30 cellular contexts compared by ENCODE assay signal in the genomic region with DNA sequence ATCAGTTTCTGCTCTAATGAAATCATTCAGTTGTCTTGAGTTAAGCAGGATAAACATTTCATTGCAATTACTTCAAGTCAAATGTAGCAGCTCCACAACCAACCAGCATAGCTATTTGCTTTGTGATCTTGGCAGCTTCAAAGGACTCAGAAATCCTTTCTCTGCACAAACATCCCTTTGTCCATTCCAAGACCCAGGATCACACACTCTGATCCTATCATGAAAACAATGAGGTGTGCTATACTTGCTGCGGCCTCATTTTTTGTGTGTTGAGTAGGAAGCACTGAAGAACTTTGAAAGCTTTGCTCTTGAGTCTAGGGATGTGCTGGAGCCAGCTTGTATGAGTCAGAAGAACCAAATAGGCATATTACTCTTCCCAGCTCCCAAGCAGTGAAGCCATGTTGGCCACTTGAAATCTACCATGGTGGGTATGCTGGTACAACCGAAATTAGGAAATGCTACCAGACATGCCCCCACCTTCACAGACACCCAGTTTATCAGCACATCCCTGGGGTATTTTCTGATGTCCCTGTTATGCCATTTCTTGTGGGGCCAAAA.
DNase-seq lines count a peak whose midpoint lies in the region; ATAC-seq and TF ChIP-seq lines count a peak whose summit lies in the region.
"Had no signal": no experiment of that assay in that cellular context is flagged by ENCODE, and none has a peak within 500 bp of the region (broad histone marks: within the 10 kb centered on the region; RNA-seq: fewer than 3 reads in every experiment).

No MANE protein-coding gene starts in this region.

- H4K20me1 ChIP-seq in Loucy (ENCODE audit: insufficient read depth, low read length, poor library complexity, severe bottlenecking) = no peaks in the 10 kb centered on the region

- no peak for ATAC-seq in activated CD4-positive, alpha-beta T cell treated with anti-CD3 and anti-CD28 coated beads for 36 hours
- ATAC-seq in gastrocnemius medialis = peak; percentile 74 to 82
- no peak for ATAC-seq in activated CD8-positive, alpha-beta memory T cell treated with anti-CD3 and anti-CD28 coated beads, Interleukin-2, amount 10 ng/mL, durations not matched to agents 7 days and 5 days
- ATAC-seq: esophagus mucosa; heart left ventricle; stimulated activated naive B cell treated with anti-CD40 and anti-IgM and Interleukin-4, amounts not matched to agents 10 μg/mL and 1 μg/mL and 100 μg/mL, for 72 hours had no signal

- peak overlapping the region; percentile 85 for H3K9ac ChIP-seq in Loucy (ENCODE audit: low read depth, low read length, poor library complexity, severe bottlenecking)

- H3K4me3 ChIP-seq in Loucy (ENCODE audit: low read length, poor library complexity, severe bottlenecking) = no peak overlapping the region
- no peak overlapping the region for H3K4me3 ChIP-seq in gastrocnemius medialis
- no peak overlapping the region for H3K4me3 ChIP-seq in breast epithelium
- H3K4me3 ChIP-seq: heart left ventricle, left ventricle myocardium inferior, thoracic aorta had no signal

- in situ Hi-C loops in gastrocnemius medialis (cut with MboI; ENCODE audit: low sequenced_read_pairs in 4 of 4) = no loop called here

- H3K4me1 Mint-ChIP-seq in activated CD4-positive, alpha-beta T cell treated with anti-CD3 and anti-CD28 coated beads, Interleukin-2, amount 10 ng/mL, durations not matched to agents 7 days and 5 days = peaks cover 48% of the 10 kb centered on the region
- peaks cover 40% of the 10 kb centered on the region for H3K4me1 Mint-ChIP-seq in activated CD4-positive, alpha-beta T cell treated with anti-CD3 and anti-CD28 coated beads for 36 hours
- H3K4me1 Mint-ChIP-seq in activated CD8-positive, alpha-beta memory T cell treated with anti-CD3 and anti-CD28 coated beads, Interleukin-2, amount 10 ng/mL, durations not matched to agents 7 days and 5 days = peaks cover 28% of the 10 kb centered on the region
- H3K4me1 Mint-ChIP-seq: brain had no signal

- no peaks in the 10 kb centered on the region for H3K36me3 Mint-ChIP-seq in activated CD4-positive, alpha-beta T cell treated with anti-CD3 and anti-CD28 coated beads, Interleukin-2, amount 10 ng/mL, durations not matched to agents 7 days and 5 days (ENCODE audit: low read depth)
- H3K36me3 Mint-ChIP-seq in activated CD4-positive, alpha-beta T cell treated with anti-CD3 and anti-CD28 coated beads for 36 hours (ENCODE audit: low read depth) = no peaks in the 10 kb centered on the region
- no peaks in the 10 kb centered on the region for H3K36me3 Mint-ChIP-seq in activated CD8-positive, alpha-beta memory T cell treated with anti-CD3 and anti-CD28 coated beads, Interleukin-2, amount 10 ng/mL, durations not matched to agents 7 days and 5 days
- H3K36me3 Mint-ChIP-seq: brain; CD8-positive, alpha-beta memory T cell; stimulated activated naive B cell treated with anti-CD40 and anti-IgM and Interleukin-4, amounts not matched to agents 10 μg/mL and 1 μg/mL and 100 μg/mL, for 72 hours had no signal

- H3K4me3 Mint-ChIP-seq in activated CD4-positive, alpha-beta T cell treated with anti-CD3 and anti-CD28 coated beads, Interleukin-2, amount 10 ng/mL, durations not matched to agents 7 days and 5 days = no peak overlapping the region
- no peak overlapping the region for H3K4me3 Mint-ChIP-seq in activated CD4-positive, alpha-beta T cell treated with anti-CD3 and anti-CD28 coated beads for 36 hours
- H3K4me3 Mint-ChIP-seq in activated CD8-positive, alpha-beta memory T cell treated with anti-CD3 and anti-CD28 coated beads, Interleukin-2, amount 10 ng/mL, durations not matched to agents 7 days and 5 days = no peak overlapping the region
- H3K4me3 Mint-ChIP-seq: brain; H9; stimulated activated naive B cell treated with anti-CD40 and anti-IgM and Interleukin-4, amounts not matched to agents 10 μg/mL and 1 μg/mL and 100 μg/mL, for 72 hours had no signal

- H3K27ac Mint-ChIP-seq in activated CD4-positive, alpha-beta T cell treated with anti-CD3 and anti-CD28 coated beads, Interleukin-2, amount 10 ng/mL, durations not matched to agents 7 days and 5 days = peak overlapping the region; percentile 51
- H3K27ac Mint-ChIP-seq in activated CD4-positive, alpha-beta T cell treated with anti-CD3 and anti-CD28 coated beads for 36 hours = no peak overlapping the region
- no peak overlapping the region for H3K27ac Mint-ChIP-seq in activated CD8-positive, alpha-beta memory T cell treated with anti-CD3 and anti-CD28 coated beads, Interleukin-2, amount 10 ng/mL, durations not matched to agents 7 days and 5 days
- H3K27ac Mint-ChIP-seq: brain; H9; stimulated activated naive B cell treated with anti-CD40 and anti-IgM and Interleukin-4, amounts not matched to agents 10 μg/mL and 1 μg/mL and 100 μg/mL, for 72 hours had no signal

- CTCF ChIA-PET in activated CD4-positive, alpha-beta T cell treated with anti-CD3 and anti-CD28 coated beads, Interleukin-2, amount 10 ng/mL, durations not matched to agents 7 days and 5 days (lab: Charles Lee) = interaction anchor here (1.0 to 2.0 kb wide), 3 partner anchors 16 to 26 kb away, joined by 3 to 7 read pairs (median 4); no protein-coding TSS in a partner anchor
- CTCF ChIA-PET in activated CD4-positive, alpha-beta T cell treated with anti-CD3 and anti-CD28 coated beads for 36 hours (lab: Charles Lee) = interaction anchor here (0.6 to 1.1 kb wide), 6 partner anchors 12 to 424 kb away, joined by 3 to 4 read pairs (median 4); no protein-coding TSS in a partner anchor
- CTCF ChIA-PET in activated CD8-positive, alpha-beta memory T cell treated with anti-CD3 and anti-CD28 coated beads, Interleukin-2, amount 10 ng/mL, durations not matched to agents 7 days and 5 days (lab: Charles Lee) = interaction anchor here (1.5 to 9.1 kb wide), 3 partner anchors 19 to 25 kb away, joined by 3 to 84 read pairs (median 8); no protein-coding TSS in a partner anchor

- intact Hi-C loops in activated CD4-positive, alpha-beta T cell treated with anti-CD3 and anti-CD28 coated beads for 36 hours (cut with DNase I, micrococcal nuclease) = no loop called here
- intact Hi-C loops in gastrocnemius medialis (cut with DNase I; ENCODE audit: low total_unique reads) (no loop called here), breast epithelium (cut with DNase I; ENCODE audit: low total_unique reads) (no loop called here)

- H3K4me2 ChIP-seq in Loucy (ENCODE audit: low read depth, low read length, poor library complexity, severe bottlenecking) = peak overlapping the region; percentile 91

- no peaks in the 10 kb centered on the region for H3K9me2 ChIP-seq in Loucy (replicated peaks; ENCODE audit: low read depth, low read length)

- peaks cover 19% of the 10 kb centered on the region for H3F3A ChIP-seq in Loucy (ENCODE audit: low read depth)

- POLR2A ChIA-PET in activated CD4-positive, alpha-beta T cell treated with anti-CD3 and anti-CD28 coated beads, Interleukin-2, amount 10 ng/mL, durations not matched to agents 7 days and 5 days (lab: Charles Lee) = no interaction called here
- POLR2A ChIA-PET in activated CD4-positive, alpha-beta T cell treated with anti-CD3 and anti-CD28 coated beads for 36 hours (lab: Charles Lee) = interaction anchor here (0.8 kb wide), 1 partner anchor 44 kb away, joined by 3 read pairs; no protein-coding TSS in a partner anchor

- DNase-seq in activated CD4-positive, alpha-beta T cell treated with anti-CD3 and anti-CD28 coated beads, Interleukin-2, amount 10 ng/mL, durations not matched to agents 7 days and 5 days = no peak
- no peak for DNase-seq in activated CD4-positive, alpha-beta T cell treated with anti-CD3 and anti-CD28 coated beads for 36 hours
- peak; percentile 17 for DNase-seq in medulla oblongata (ENCODE audit: extremely low spot score)
- DNase-seq in gastrocnemius medialis = no peak
- no peak for DNase-seq in breast epithelium (ENCODE audit: low spot score in 2 of 2)
- no peak for DNase-seq in AML-193 (lab: John Stamatoyannopoulos, UW)
- DNase-seq in activated CD8-positive, alpha-beta memory T cell treated with anti-CD3 and anti-CD28 coated beads, Interleukin-2, amount 10 ng/mL, durations not matched to agents 7 days and 5 days = no peak
- DNase-seq: activated CD4-positive, alpha-beta T cell treated with anti-CD3 and anti-CD28 coated beads for 4 hours; activated T-cell treated with anti-CD3 and anti-CD28 coated beads, Interleukin-2, amount 50 U/mL, for 48 hours; CD8-positive, alpha-beta memory T cell; cerebellar nuclear complex; dermis blood vessel endothelial cell; foreskin fibroblast; H9; heart left ventricle; left ventricle myocardium inferior; mesendoderm; NCI-H146; NCI-H2107; NCI-H446; NCI-H748 treated with DMSO at 0.1 percent for 48 hours; Right ventricle myocardium superior; stimulated activated naive B cell treated with anti-CD40 and anti-IgM and Interleukin-4, amounts not matched to agents 10 μg/mL and 1 μg/mL and 100 μg/mL, for 72 hours; T-helper 9 cell had no signal

- H2AFZ ChIP-seq in Loucy (ENCODE audit: low read length) = no peak overlapping the region

- no peak overlapping the region for H3K27ac ChIP-seq in gastrocnemius medialis
- H3K27ac ChIP-seq in breast epithelium = no peak overlapping the region
- H3K27ac ChIP-seq: heart left ventricle, left ventricle myocardium inferior, neutrophil, thoracic aorta, VCaP had no signal

- TF ChIP-seq CTCF in Loucy (conservative IDR thresholded peaks at IDR 0.05; ENCODE audit: low read length) (no peak), gastrocnemius medialis (IDR thresholded peaks at IDR 0.05 in 4 of 5, conservative IDR thresholded peaks at IDR 0.05 in 1 of 5) (no peak), breast epithelium (IDR thresholded peaks at IDR 0.05) (no peak)

- H3K27me3 ChIP-seq in Loucy (ENCODE audit: insufficient read depth, low read length, poor library complexity, severe bottlenecking) = no peaks in the 10 kb centered on the region
- H3K27me3 ChIP-seq in gastrocnemius medialis = no peaks in the 10 kb centered on the region
- H3K27me3 ChIP-seq in breast epithelium = no peaks in the 10 kb centered on the region
- H3K27me3 ChIP-seq: neutrophil had no signal

- no peaks in the 10 kb centered on the region for H3K9me3 Mint-ChIP-seq in activated CD4-positive, alpha-beta T cell treated with anti-CD3 and anti-CD28 coated beads, Interleukin-2, amount 10 ng/mL, durations not matched to agents 7 days and 5 days
- no peaks in the 10 kb centered on the region for H3K9me3 Mint-ChIP-seq in activated CD4-positive, alpha-beta T cell treated with anti-CD3 and anti-CD28 coated beads for 36 hours (ENCODE audit: low read depth)
- H3K9me3 Mint-ChIP-seq in activated CD8-positive, alpha-beta memory T cell treated with anti-CD3 and anti-CD28 coated beads, Interleukin-2, amount 10 ng/mL, durations not matched to agents 7 days and 5 days (ENCODE audit: low read depth) = no peaks in the 10 kb centered on the region
- H3K9me3 Mint-ChIP-seq: brain; CD8-positive, alpha-beta memory T cell; H9; stimulated activated naive B cell treated with anti-CD40 and anti-IgM and Interleukin-4, amounts not matched to agents 10 μg/mL and 1 μg/mL and 100 μg/mL, for 72 hours had no signal

- H3K36me3 ChIP-seq in Loucy (ENCODE audit: insufficient read depth, low read length) (no peaks in the 10 kb centered on the region), gastrocnemius medialis (no peaks in the 10 kb centered on the region), breast epithelium (no peaks in the 10 kb centered on the region)
- H3K36me3 ChIP-seq: heart left ventricle, left ventricle myocardium inferior, neutrophil, thoracic aorta had no signal

- no peaks in the 10 kb centered on the region for H3K27me3 Mint-ChIP-seq in activated CD4-positive, alpha-beta T cell treated with anti-CD3 and anti-CD28 coated beads, Interleukin-2, amount 10 ng/mL, durations not matched to agents 7 days and 5 days
- H3K27me3 Mint-ChIP-seq in activated CD4-positive, alpha-beta T cell treated with anti-CD3 and anti-CD28 coated beads for 36 hours = no peaks in the 10 kb centered on the region
- peaks cover 15% of the 10 kb centered on the region for H3K27me3 Mint-ChIP-seq in activated CD8-positive, alpha-beta memory T cell treated with anti-CD3 and anti-CD28 coated beads, Interleukin-2, amount 10 ng/mL, durations not matched to agents 7 days and 5 days

- no peaks in the 10 kb centered on the region for H3K9me3 ChIP-seq in Loucy (ENCODE audit: insufficient read depth, low read depth, low read length)
- no peaks in the 10 kb centered on the region for H3K9me3 ChIP-seq in gastrocnemius medialis
- H3K9me3 ChIP-seq in breast epithelium = no peaks in the 10 kb centered on the region
- H3K9me3 ChIP-seq: heart left ventricle, left ventricle myocardium inferior, neutrophil, thoracic aorta had no signal

- peaks cover 94% of the 10 kb centered on the region for H3K4me1 ChIP-seq in Loucy (ENCODE audit: insufficient read depth, low read length, poor library complexity, severe bottlenecking)
- H3K4me1 ChIP-seq in gastrocnemius medialis = peaks cover 8 to 11% of the 10 kb centered on the region in 2 donors
- H3K4me1 ChIP-seq in breast epithelium = no peaks in the 10 kb centered on the region

- H3K79me2 ChIP-seq in Loucy (ENCODE audit: insufficient read depth, low read length) = peaks cover 28% of the 10 kb centered on the region

- TF ChIP-seq POLR2A in gastrocnemius medialis (IDR thresholded peaks at IDR 0.05) (no peak), breast epithelium (IDR thresholded peaks at IDR 0.05) (no peak)

Comparison
In these comparisons a context has a peak if more than half of its experiments do, and no peak if none do; other contexts are left out.
1. ATAC-seq: peak in gastrocnemius medialis (2 of 2); none in activated CD4-positive, alpha-beta T cell treated with anti-CD3 and anti-CD28 coated beads for 36 hours (single experiment) and activated CD8-positive, alpha-beta memory T cell treated with anti-CD3 and anti-CD28 coated beads, Interleukin-2, amount 10 ng/mL, durations not matched to agents 7 days and 5 days (single experiment).